ENCODE assay signal across 8 cellular contexts in the genomic region with DNA sequence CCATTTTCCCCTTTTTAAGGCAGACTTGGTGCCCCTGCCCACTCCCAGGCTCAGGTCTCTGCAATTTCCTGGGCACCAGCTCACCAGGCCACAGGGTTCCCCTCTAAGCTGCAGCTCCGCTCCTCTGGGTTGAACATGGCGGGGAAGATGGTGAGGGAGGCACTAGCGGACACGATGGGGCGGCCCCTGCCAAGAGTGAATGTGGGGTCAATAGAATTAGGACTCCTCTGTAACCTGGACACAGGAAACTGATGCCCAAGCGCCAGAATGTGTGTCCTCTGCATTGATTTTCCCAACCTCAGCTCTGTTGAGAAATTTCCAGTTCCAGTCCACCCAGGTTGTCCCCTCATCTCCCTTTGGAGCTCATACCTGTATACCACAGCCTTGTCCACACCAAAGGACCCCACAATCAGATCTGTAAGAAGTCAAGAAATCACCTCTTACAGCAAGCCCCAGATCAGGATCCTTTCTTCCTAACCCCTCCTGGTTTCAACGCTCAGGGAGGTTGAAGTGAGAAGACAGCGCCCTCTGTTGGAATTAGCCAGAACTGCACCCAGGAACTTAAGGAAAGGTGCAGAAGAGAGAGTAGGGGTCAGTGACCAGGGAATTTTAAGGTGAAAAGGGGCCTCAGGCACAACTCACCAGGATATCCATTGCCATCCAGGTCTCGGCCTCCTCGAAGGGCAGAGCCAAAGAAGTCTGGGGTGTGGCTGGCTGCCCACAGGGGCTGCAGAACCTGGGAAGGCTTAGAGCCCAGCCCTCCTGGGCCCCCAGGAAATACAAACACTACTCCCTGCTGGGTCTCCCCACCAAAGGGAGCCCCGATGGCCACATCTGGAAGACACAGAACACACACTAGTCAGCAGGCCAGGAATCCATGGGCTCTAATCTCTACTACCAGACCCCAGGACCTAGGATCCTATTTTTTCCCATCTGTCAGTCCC. TPM values are rescaled to one million over a fixed set of nuclear protein-coding genes. Genes with fewer than 3 reads are reported as not detected.
DNase-seq lines count a peak whose midpoint lies in the region; ATAC-seq and TF ChIP-seq lines count a peak whose summit lies in the region.

No MANE protein-coding gene starts in this region.

- intact Hi-C loops in vagina (cut with DNase I) = no loop called here

- TF ChIP-seq POLR2A in vagina (IDR thresholded peaks at IDR 0.05) = no peak

- no peak overlapping the region for H3K4me3 ChIP-seq in vagina

- H3K27ac Mint-ChIP-seq in effector memory CD8-positive, alpha-beta T cell = peak overlapping the region; percentile 76 to 92
- no peak overlapping the region for H3K27ac Mint-ChIP-seq in nephron

- TF ChIP-seq CTCF in nephron (IDR thresholded peaks at IDR 0.05; ENCODE audit: unreplicated experiment in 3 of 3) = peak; percentile 89 to 92 (median 91)
- peak; percentile 78 to 92 (median 85) for TF ChIP-seq CTCF in vagina (IDR thresholded peaks at IDR 0.05)

- H3K9me3 ChIP-seq in vagina = no peaks in the 10 kb centered on the region

- no peaks in the 10 kb centered on the region for H3K27me3 ChIP-seq in vagina

- ATAC-seq in effector memory CD8-positive, alpha-beta T cell (replicated peaks) = peak; percentile 65

- no peaks in the 10 kb centered on the region for H3K4me1 ChIP-seq in vagina

- DNase-seq in NCI-H345 (lab: John Stamatoyannopoulos, UW) = peak; percentile 41
- no peak for DNase-seq in NCI-H345 treated with DMSO at 0.1 percent for 48 hours (lab: John Stamatoyannopoulos, UW; ENCODE audit: unreplicated experiment)
- DNase-seq in NCI-H1092 treated with DMSO at 0.1 percent for 48 hours (lab: John Stamatoyannopoulos, UW) = peak; percentile 71
- DNase-seq in activated CD4-positive, alpha-beta T cell treated with anti-CD3 and anti-CD28 coated beads, Interleukin-2, amount 50 U/mL, for 1 hour = peak; percentile 67
- DNase-seq in effector memory CD8-positive, alpha-beta T cell = peak; percentile 56 to 66 (median 61)
- DNase-seq in vagina (ENCODE audit: extremely low spot score in 2 of 2) = no peak
- no peak for DNase-seq in HCEC 1CT

- H3K36me3 Mint-ChIP-seq in effector memory CD8-positive, alpha-beta T cell (ENCODE audit: insufficient read depth) = peaks cover 95% of the 10 kb centered on the region
- H3K36me3 Mint-ChIP-seq in nephron (ENCODE audit: low read depth) = peaks cover 59% of the 10 kb centered on the region

- peak overlapping the region in 1 of 2 donors; percentile 19 for H3K4me3 Mint-ChIP-seq in effector memory CD8-positive, alpha-beta T cell
- no peak overlapping the region for H3K4me3 Mint-ChIP-seq in nephron

- H3K9me3 Mint-ChIP-seq in effector memory CD8-positive, alpha-beta T cell = no peaks in the 10 kb centered on the region
- no peaks in the 10 kb centered on the region for H3K9me3 Mint-ChIP-seq in nephron

- H3K4me1 Mint-ChIP-seq in effector memory CD8-positive, alpha-beta T cell (ENCODE audit: low read depth in 2 of 2) = peaks cover 27 to 36% of the 10 kb centered on the region in 2 donors
- H3K4me1 Mint-ChIP-seq in nephron = no peaks in the 10 kb centered on the region

- H3K27me3 Mint-ChIP-seq in effector memory CD8-positive, alpha-beta T cell = no peaks in the 10 kb centered on the region
- H3K27me3 Mint-ChIP-seq in nephron (ENCODE audit: low read depth) = no peaks in the 10 kb centered on the region

- peak overlapping the region; percentile 43 for H3K27ac ChIP-seq in vagina

- peaks cover 9 to 95% of the 10 kb centered on the region in 2 donors for H3K36me3 ChIP-seq in vagina

RNA-seq across cellular contexts. Expression of gene ITGA5, which starts 14.7 kb away (rescaled TPM):
- total RNA-seq in vagina = 95.0 TPM

RNA-seq across cellular contexts. Expression of gene ZNF385A, which starts 19.8 kb away (rescaled TPM):
- total RNA-seq in vagina = 38.8 TPM

RNA-seq across cellular contexts. Expression of gene GPR84, which starts 40.0 kb away (rescaled TPM):
- total RNA-seq in vagina = not detected

Comparison
In these comparisons a context has a peak if more than half of its experiments do, and no peak if none do; other contexts are left out.
1. DNase-seq: peak in NCI-H345 (single experiment), NCI-H1092 treated with DMSO at 0.1 percent for 48 hours (single experiment), activated CD4-positive, alpha-beta T cell treated with anti-CD3 and anti-CD28 coated beads, Interleukin-2, amount 50 U/mL, for 1 hour (single experiment) and effector memory CD8-positive, alpha-beta T cell (3 of 3); none in NCI-H345 treated with DMSO at 0.1 percent for 48 hours (single experiment), vagina (0 of 2) and HCEC 1CT (single experiment).
2. H3K27ac Mint-ChIP-seq: peak in effector memory CD8-positive, alpha-beta T cell (2 of 2); none in nephron (0 of 3).